In genomic region chr3:9792405-9793160, GRCh38 we compare ENCODE assay signal across 8 cellular contexts.
DNase-seq lines count a peak whose midpoint lies in the region; ATAC-seq and TF ChIP-seq lines count a peak whose summit lies in the region.

TSS of gene ARPC4 (plus strand) at chr3:9793082. CDS start at chr3:9793122, 40 bp downstream.
TSS of gene TADA3 (minus strand) at chr3:9792473. CDS start at chr3:9791466, 1,007 bp downstream.

- peak within 1 kb of the TSS; percentile 99 for H3K4me3 ChIP-seq in AG10803 (ENCODE audit: low read length)

- no peak for TF ChIP-seq CTCF in AG10803 (conservative IDR thresholded peaks at IDR 0.05; ENCODE audit: low read length)

- peak; percentile 96 for DNase-seq in AG10803 (ENCODE audit: low read depth)
- peak; percentile 79 to 92 for DNase-seq in NCI-H446 (lab: John Stamatoyannopoulos, UW)
- peak; percentile 81 for DNase-seq in activated CD4-positive, CD25-positive, alpha-beta regulatory T cell treated with anti-CD3 and anti-CD28 coated beads, Interleukin-2, amount 50 U/mL, for 16 hours (ENCODE audit: low read depth, low spot score)
- DNase-seq in central memory CD4-positive, alpha-beta T cell: peak; percentile 94
- DNase-seq in iris pigment epithelial cell (ENCODE audit: low read depth): peak; percentile 96
- DNase-seq in stimulated activated CD4-positive, alpha-beta T cell treated with anti-CD3 and anti-CD28 coated beads, Interleukin-12 subunit alpha, Interleukin-12 subunit beta, amount 100 ng/mL, for 24 hours (ENCODE audit: low read depth in 2 of 2): peak; percentile 81 to 89

- ATAC-seq in GM19043 (IDR thresholded peaks at IDR 0.05; ENCODE audit: low read depth, unreplicated experiment): peak; percentile 74
- ATAC-seq in HG03354 (IDR thresholded peaks at IDR 0.05; ENCODE audit: poor library complexity, severe bottlenecking, unreplicated experiment): peak; percentile 89

Comparison
In these comparisons a context has a peak if more than half of its experiments do, and no peak if none do; other contexts are left out.
1. Peak in every context shown above with its lines: DNase-seq, ATAC-seq and H3K4me3 ChIP-seq.